8 cellular contexts compared by ENCODE assay signal in the genomic region with DNA sequence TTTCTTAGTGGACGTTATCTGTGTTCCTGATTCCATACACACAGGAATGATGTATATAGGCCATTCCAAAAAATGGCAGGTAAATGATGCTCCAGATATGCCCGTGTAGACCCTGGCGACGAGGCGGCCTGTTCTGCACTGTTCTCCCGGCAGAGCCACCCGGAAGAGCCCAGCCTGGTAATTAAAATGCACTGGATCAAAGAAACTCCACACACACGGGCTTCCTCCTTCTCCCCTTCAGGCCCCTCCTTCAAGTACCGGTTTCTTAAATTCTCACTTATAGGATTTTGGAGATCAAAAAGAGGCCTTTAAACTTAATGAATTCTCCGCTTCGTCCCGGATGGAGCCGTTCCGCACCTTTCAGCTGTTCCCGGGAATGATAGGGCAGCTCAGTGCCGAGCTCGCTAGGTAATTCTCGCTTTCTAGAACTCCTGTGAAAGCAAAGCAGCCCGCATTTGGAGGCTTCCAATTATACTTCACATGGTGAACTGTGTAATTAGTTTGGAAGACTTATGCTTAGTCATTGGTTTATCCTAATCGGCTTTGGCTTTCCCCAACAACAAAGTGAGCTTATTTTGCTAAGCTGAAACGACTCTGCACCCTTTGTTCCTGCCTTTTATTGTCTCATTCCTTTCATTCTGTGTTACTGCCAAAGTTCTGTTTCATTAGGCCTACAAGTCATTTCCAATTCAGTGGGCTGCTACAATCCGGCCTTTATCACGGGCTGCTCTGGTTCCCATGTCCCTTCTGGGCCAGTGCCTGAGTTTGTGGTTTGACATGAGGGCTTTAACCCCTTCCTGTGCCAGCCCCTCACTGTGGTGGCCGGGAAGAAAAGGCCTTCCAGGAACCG.
DNase-seq lines count a peak whose midpoint lies in the region; ATAC-seq and TF ChIP-seq lines count a peak whose summit lies in the region.

No MANE protein-coding gene starts in this region.

- TF ChIP-seq POLR2A in gastrocnemius medialis (IDR thresholded peaks at IDR 0.05) (no peak), upper lobe of left lung (IDR thresholded peaks at IDR 0.05) (no peak)

- peaks cover 19% of the 10 kb centered on the region for H3K4me1 ChIP-seq in right cardiac atrium (ENCODE audit: control insufficient read depth, insufficient read depth, low read length)
- H3K4me1 ChIP-seq in gastrocnemius medialis: peaks cover 53 to 75% of the 10 kb centered on the region in 2 donors
- H3K4me1 ChIP-seq in upper lobe of left lung: peaks cover 0 to 14% (median 6%) of the 10 kb centered on the region in 4 donors

- peak overlapping the region; percentile 86 for H3K27ac ChIP-seq in VCaP
- H3K27ac ChIP-seq in right cardiac atrium (ENCODE audit: low read length): peak overlapping the region; percentile 30
- H3K27ac ChIP-seq in gastrocnemius medialis: peak overlapping the region; percentile 76 to 85 (median 80)
- H3K27ac ChIP-seq in upper lobe of left lung: peak overlapping the region in 1 of 4 donors; percentile 23

- intact Hi-C loops in right cardiac atrium (cut with DNase I): no loop called here
- intact Hi-C loops in gastrocnemius medialis (cut with DNase I; ENCODE audit: low total_unique reads): loop anchor here (5.0 kb wide), 1 partner anchor 119 kb away; no protein-coding TSS in a partner anchor

- WGBS in right cardiac atrium: 62% methylated on average over 25 of the region's 25 CpGs
- 67 to 71% methylated on average over 25 of the region's 25 CpGs for WGBS in upper lobe of left lung, 2 donors

- H3K4me3 ChIP-seq in right cardiac atrium (ENCODE audit: low read length) (no peak overlapping the region), gastrocnemius medialis (no peak overlapping the region), upper lobe of left lung (no peak overlapping the region)

- no peaks in the 10 kb centered on the region for H3K9me3 ChIP-seq in right cardiac atrium (ENCODE audit: control insufficient read depth, low read length)
- no peaks in the 10 kb centered on the region for H3K9me3 ChIP-seq in gastrocnemius medialis
- no peaks in the 10 kb centered on the region for H3K9me3 ChIP-seq in upper lobe of left lung

- TF ChIP-seq CTCF in VCaP (conservative IDR thresholded peaks at IDR 0.05): no peak
- no peak for TF ChIP-seq CTCF in gastrocnemius medialis (IDR thresholded peaks at IDR 0.05 in 4 of 5, conservative IDR thresholded peaks at IDR 0.05 in 1 of 5)
- TF ChIP-seq CTCF in upper lobe of left lung (IDR thresholded peaks at IDR 0.05): no peak

- DNase-seq in NCI-H524 (lab: John Stamatoyannopoulos, UW) (peak; percentile 29 to 61), NCI-H524 treated with DMSO at 0.1 percent for 48 hours (lab: John Stamatoyannopoulos, UW) (no peak), right cardiac atrium (peak; percentile 45 to 74 (median 60)), gastrocnemius medialis (no peak), upper lobe of left lung (no peak)

- H3K36me3 ChIP-seq in gastrocnemius medialis (no peaks in the 10 kb centered on the region), upper lobe of left lung (peaks cover 0 to 3% (median 0%) of the 10 kb centered on the region in 4 donors)

- ATAC-seq in right cardiac atrium (peak; percentile 56 to 60), gastrocnemius medialis (no peak), upper lobe of left lung (ENCODE audit: low FRiP score in 2 of 2) (no peak), GM18517 (IDR thresholded peaks at IDR 0.05; ENCODE audit: unreplicated experiment) (no peak), GM18498 (IDR thresholded peaks at IDR 0.05; ENCODE audit: unreplicated experiment) (no peak)

- in situ Hi-C loops in gastrocnemius medialis (cut with MboI; ENCODE audit: low sequenced_read_pairs in 4 of 4): no loop called here

- TF ChIP-seq EP300 in upper lobe of left lung (IDR thresholded peaks at IDR 0.05): no peak

- H3K27me3 ChIP-seq in right cardiac atrium (ENCODE audit: control insufficient read depth, insufficient read depth) (no peaks in the 10 kb centered on the region), gastrocnemius medialis (no peaks in the 10 kb centered on the region), upper lobe of left lung (no peaks in the 10 kb centered on the region)

Comparison
In these comparisons a context has a peak if more than half of its experiments do, and no peak if none do; other contexts are left out.
1. DNase-seq: peak in NCI-H524 (2 of 2) and right cardiac atrium (3 of 3); none in NCI-H524 treated with DMSO at 0.1 percent for 48 hours (single experiment), gastrocnemius medialis (0 of 2) and upper lobe of left lung (0 of 2).
2. ATAC-seq: peak in right cardiac atrium (2 of 2); none in gastrocnemius medialis (0 of 2), upper lobe of left lung (0 of 2), GM18517 (single experiment) and GM18498 (single experiment).